Comparison of ENCODE assay signal across 19 cellular contexts in the genomic region with DNA sequence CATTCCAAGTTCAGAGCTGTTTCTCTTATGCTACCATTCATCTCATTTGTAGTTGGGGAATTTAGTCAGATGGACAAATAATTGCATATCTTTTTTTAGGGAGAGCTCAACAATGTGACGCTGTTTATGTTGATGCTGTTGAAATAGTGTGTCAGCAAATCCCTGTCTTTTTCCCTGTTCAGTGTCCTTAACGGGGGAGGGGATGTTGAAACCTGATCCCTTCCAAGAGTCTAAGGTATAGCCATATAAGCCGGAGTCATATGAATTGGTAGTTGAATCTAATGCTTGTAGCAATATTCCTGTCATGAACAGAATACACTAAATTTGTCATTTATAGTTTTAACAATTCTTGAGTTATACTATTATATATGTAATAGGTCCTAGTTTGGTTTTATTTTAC.
"Had no signal": no experiment of that assay in that cellular context is flagged by ENCODE, and none has a peak within 500 bp of the region (broad histone marks: within the 10 kb centered on the region; RNA-seq: fewer than 3 reads in every experiment).

No MANE protein-coding gene starts in this region.

- ATAC-seq: left lobe of liver, upper lobe of right lung had no signal

- H3K4me3 Mint-ChIP-seq: activated naive CD8-positive, alpha-beta T cell; dendritic cell treated with granulocyte-macrophage colony-stimulating factor and Interleukin-4, amounts not matched to agents 40 ng/mL and 50 ng/mL, for 4 days; neural crest cell had no signal

- H3K27ac Mint-ChIP-seq: activated naive CD8-positive, alpha-beta T cell; dendritic cell treated with granulocyte-macrophage colony-stimulating factor and Interleukin-4, amounts not matched to agents 40 ng/mL and 50 ng/mL, for 4 days; progenitor cell of endocrine pancreas had no signal

- H3K27ac ChIP-seq: cardiac muscle cell, esophagus squamous epithelium, right atrium auricular region, upper lobe of right lung, WERI-Rb-1 had no signal

- DNase-seq: activated CD4-positive, alpha-beta T cell treated with anti-CD3 and anti-CD28 coated beads, Interleukin-2, amount 50 U/mL, for 4 hours; activated gamma-delta T cell; effector CD8-positive, alpha-beta T cell; esophagus squamous epithelium; islet precursor cell; stimulated activated CD4-positive, alpha-beta T cell treated with anti-CD3 and anti-CD28 coated beads, Interleukin-12 subunit alpha, Interleukin-12 subunit beta, amount 100 ng/mL, for 4 hours; stimulated activated CD4-positive, alpha-beta T cell treated with anti-CD3 and anti-CD28 coated beads, Interleukin-1b, Interleukin-23, amount 100 ng/mL, for 48 hours; stimulated activated CD8-positive, alpha-beta memory T cell treated with anti-CD3 and anti-CD28 coated beads, Interleukin-4, amount 100 ng/mL, for 48 hours; stimulated activated naive CD4-positive, alpha-beta T cell; upper lobe of right lung; WERI-Rb-1 had no signal

- H3K4me1 Mint-ChIP-seq: neural crest cell had no signal

- H3K27me3 Mint-ChIP-seq: activated naive CD8-positive, alpha-beta T cell; dendritic cell treated with granulocyte-macrophage colony-stimulating factor and Interleukin-4, amounts not matched to agents 40 ng/mL and 50 ng/mL, for 4 days had no signal

- H3K36me3 ChIP-seq: cardiac muscle cell, esophagus squamous epithelium, right atrium auricular region, upper lobe of right lung, WERI-Rb-1 had no signal

- H3K27me3 ChIP-seq: cardiac muscle cell, esophagus squamous epithelium, right atrium auricular region, upper lobe of right lung had no signal

- H3K4me3 ChIP-seq: cardiac muscle cell, esophagus squamous epithelium, lung, right atrium auricular region, upper lobe of right lung had no signal

- H3K9me3 Mint-ChIP-seq: neural crest cell had no signal

- H3K36me3 Mint-ChIP-seq: activated naive CD8-positive, alpha-beta T cell had no signal

- H3K9me3 ChIP-seq: esophagus squamous epithelium, right atrium auricular region, upper lobe of right lung had no signal

- H3K4me1 ChIP-seq: esophagus squamous epithelium, right atrium auricular region, upper lobe of right lung had no signal
